ENCODE assay signal across 27 cellular contexts in the genomic region with DNA sequence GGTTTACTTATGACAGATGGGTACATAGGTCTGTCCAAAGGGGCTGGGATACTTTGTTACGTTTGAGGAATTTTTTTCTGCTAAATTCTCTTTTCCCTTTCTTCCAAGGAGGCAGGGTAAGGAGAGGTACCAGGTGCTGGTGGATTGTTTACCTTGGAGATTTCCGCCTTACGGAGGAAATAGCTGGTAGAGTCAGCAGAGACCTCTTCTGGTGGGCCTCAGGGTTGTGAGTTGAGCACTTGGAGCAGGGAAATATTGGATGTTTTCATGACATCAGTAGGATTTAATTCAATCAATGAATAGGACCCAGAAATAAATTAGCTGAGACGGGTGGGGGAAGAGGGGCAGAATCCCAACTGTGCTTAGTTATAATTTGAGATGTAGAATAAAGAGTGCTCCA.
"Had no signal": no experiment of that assay in that cellular context is flagged by ENCODE, and none has a peak within 500 bp of the region (broad histone marks: within the 10 kb centered on the region; RNA-seq: fewer than 3 reads in every experiment).

No MANE protein-coding gene starts in this region.

- H3K27ac ChIP-seq: brain microvascular endothelial cell, coronary artery, gastrocnemius medialis, hepatocyte, thoracic aorta, WERI-Rb-1 had no signal

- H3K9me3 ChIP-seq: gastrocnemius medialis, thoracic aorta, uterus had no signal

- H3K27me3 ChIP-seq: brain microvascular endothelial cell, dorsolateral prefrontal cortex, gastrocnemius medialis, hepatocyte, uterus had no signal

- DNase-seq: activated CD4-positive, alpha-beta memory T cell treated with anti-CD3 and anti-CD28 coated beads for 36 hours; activated CD4-positive, alpha-beta T cell treated with anti-CD3 and anti-CD28 coated beads, Interleukin-2, amount 10 ng/mL, durations not matched to agents 24 days and 14 days; activated CD4-positive, CD25-positive, alpha-beta regulatory T cell treated with anti-CD3 and anti-CD28 coated beads, Interleukin-2, amount 50 U/mL, for 72 hours; activated CD8-positive, alpha-beta memory T cell treated with anti-CD3 and anti-CD28 coated beads, Interleukin-2, amount 50 U/mL, for 48 hours; activated gamma-delta T cell; activated naive CD4-positive, alpha-beta T cell treated with anti-CD3 and anti-CD28 coated beads, Interleukin-2, amount 50 U/mL, for 16 hours; activated T-cell treated with anti-CD3 and anti-CD28 coated beads, Interleukin-2, amount 50 U/mL, for 24 hours; amniotic stem cell; brain microvascular endothelial cell; dorsolateral prefrontal cortex; effector memory CD4-positive, alpha-beta T cell; erythroblast; gastrocnemius medialis; glutamatergic neuron; immature natural killer cell; kidney; left colon; naive thymus-derived CD8-positive, alpha-beta T cell; stimulated activated CD4-positive, alpha-beta T cell treated with anti-CD3 and anti-CD28 coated beads, Interleukin-2, amount 100 ng/mL, for 48 hours; stimulated activated naive CD8-positive, alpha-beta T cell treated with anti-CD3 and anti-CD28 coated beads, Interleukin-15, Interleukin-2, amounts not matched to agents 100 U/mL and 50 U/mL, for 24 hours; T-helper 1 cell; trophoblast cell; uterus; WERI-Rb-1 had no signal

- H3K4me3 ChIP-seq: coronary artery, dorsolateral prefrontal cortex, gastrocnemius medialis, hepatocyte, thoracic aorta, uterus had no signal

- H3K79me2 ChIP-seq: hepatocyte had no signal

- H2AFZ ChIP-seq: hepatocyte had no signal

- H3K36me3 ChIP-seq: brain microvascular endothelial cell, gastrocnemius medialis, thoracic aorta, uterus, WERI-Rb-1 had no signal

- H3K4me2 ChIP-seq: hepatocyte had no signal

- H3K4me1 ChIP-seq: gastrocnemius medialis, uterus had no signal

- ATAC-seq: gastrocnemius medialis; left colon; naive thymus-derived CD8-positive, alpha-beta T cell; stimulated activated naive CD8-positive, alpha-beta T cell treated with anti-CD3 and anti-CD28 coated beads, Interleukin-15, Interleukin-2, amounts not matched to agents 100 U/mL and 50 U/mL, for 24 hours had no signal
